ENCODE assay signal across 1 cellular context in the genomic region with DNA sequence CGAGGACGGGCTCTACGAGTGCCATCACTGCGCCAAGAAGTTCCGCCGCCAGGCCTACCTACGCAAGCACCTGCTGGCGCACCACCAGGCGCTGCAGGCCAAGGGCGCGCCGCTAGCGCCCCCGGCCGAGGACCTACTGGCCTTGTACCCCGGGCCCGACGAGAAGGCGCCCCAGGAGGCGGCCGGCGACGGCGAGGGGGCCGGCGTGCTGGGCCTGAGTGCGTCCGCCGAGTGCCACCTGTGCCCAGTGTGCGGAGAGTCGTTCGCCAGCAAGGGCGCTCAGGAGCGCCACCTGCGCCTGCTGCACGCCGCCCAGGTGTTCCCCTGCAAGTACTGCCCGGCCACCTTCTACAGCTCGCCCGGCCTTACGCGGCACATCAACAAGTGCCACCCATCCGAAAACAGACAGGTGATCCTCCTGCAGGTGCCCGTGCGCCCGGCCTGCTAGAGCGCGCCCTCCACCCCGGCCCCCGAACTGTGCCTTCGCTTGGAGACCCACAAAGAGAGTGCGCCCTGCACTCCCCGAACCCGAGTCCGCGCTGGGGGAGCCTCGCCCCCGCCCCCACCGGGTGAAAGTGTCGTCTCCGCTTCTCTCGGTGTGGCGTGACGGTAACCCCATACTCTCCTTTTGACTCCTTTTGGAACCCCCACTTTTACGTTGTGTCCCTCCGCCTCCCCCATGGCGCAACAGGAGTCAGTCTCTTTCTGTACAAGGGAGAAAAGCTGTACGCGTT.
A peak's percentile ranks its signal among the peaks of the same experiment; 100 is the strongest.
TF ChIP-seq lines count a peak whose summit lies in the region.

No MANE protein-coding gene starts in this region.

TF ChIP-seq in HEK293, 187 proteins besides CTCF, POLR2A, EP300 and RAD21 (continued from another document):
- TF ChIP-seq, protein P1, sequence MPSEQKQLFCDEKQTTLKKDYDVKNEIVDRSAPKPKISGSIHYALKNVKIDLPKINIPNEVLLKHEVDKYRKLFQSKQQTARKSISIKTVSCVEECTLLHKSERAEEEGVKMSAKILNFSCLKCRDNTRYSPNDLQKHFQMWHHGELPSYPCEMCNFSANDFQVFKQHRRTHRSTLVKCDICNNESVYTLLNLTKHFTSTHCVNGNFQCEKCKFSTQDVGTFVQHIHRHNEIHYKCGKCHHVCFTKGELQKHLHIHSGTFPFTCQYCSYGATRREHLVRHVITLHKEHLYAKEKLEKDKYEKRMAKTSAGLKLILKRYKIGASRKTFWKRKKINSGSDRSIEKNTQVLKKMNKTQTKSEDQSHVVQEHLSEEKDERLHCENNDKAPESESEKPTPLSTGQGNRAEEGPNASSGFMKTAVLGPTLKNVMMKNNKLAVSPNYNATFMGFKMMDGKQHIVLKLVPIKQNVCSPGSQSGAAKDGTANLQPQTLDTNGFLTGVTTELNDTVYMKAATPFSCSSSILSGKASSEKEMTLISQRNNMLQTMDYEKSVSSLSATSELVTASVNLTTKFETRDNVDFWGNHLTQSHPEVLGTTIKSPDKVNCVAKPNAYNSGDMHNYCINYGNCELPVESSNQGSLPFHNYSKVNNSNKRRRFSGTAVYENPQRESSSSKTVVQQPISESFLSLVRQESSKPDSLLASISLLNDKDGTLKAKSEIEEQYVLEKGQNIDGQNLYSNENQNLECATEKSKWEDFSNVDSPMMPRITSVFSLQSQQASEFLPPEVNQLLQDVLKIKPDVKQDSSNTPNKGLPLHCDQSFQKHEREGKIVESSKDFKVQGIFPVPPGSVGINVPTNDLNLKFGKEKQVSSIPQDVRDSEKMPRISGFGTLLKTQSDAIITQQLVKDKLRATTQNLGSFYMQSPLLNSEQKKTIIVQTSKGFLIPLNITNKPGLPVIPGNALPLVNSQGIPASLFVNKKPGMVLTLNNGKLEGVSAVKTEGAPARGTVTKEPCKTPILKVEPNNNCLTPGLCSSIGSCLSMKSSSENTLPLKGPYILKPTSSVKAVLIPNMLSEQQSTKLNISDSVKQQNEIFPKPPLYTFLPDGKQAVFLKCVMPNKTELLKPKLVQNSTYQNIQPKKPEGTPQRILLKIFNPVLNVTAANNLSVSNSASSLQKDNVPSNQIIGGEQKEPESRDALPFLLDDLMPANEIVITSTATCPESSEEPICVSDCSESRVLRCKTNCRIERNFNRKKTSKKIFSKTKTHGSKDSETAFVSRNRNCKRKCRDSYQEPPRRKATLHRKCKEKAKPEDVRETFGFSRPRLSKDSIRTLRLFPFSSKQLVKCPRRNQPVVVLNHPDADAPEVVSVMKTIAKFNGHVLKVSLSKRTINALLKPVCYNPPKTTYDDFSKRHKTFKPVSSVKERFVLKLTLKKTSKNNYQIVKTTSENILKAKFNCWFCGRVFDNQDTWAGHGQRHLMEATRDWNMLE (tag by site-specific recombination; conservative IDR thresholded peaks at IDR 0.05; ENCODE audit: low read depth) = no peak
- TF ChIP-seq, protein P2, sequence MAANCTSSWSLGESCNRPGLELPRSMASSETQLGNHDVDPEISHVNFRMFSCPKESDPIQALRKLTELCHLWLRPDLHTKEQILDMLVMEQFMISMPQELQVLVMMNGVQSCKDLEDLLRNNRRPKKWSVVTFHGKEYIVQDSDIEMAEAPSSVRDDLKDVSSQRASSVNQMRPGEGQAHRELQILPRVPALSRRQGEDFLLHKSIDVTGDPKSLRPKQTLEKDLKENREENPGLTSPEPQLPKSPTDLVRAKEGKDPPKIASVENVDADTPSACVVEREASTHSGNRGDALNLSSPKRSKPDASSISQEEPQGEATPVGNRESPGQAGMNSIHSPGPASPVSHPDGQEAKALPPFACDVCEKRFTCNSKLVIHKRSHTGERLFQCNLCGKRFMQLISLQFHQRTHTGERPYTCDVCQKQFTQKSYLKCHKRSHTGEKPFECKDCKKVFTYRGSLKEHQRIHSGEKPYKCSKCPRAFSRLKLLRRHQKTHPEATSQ (tag by site-specific recombination; IDR thresholded peaks at IDR 0.05) = peak; percentile 53; the same call in 1 of the 2 replicates
- TF ChIP-seq ZNF610 (tag by site-specific recombination; IDR thresholded peaks at IDR 0.05; ENCODE audit: borderline replicate concordance) = 0 out of 2 replicates have a peak, but pooled peaks have one; percentile 33
- peak; percentile 73 for TF ChIP-seq ZBTB20 (tag by site-specific recombination; IDR thresholded peaks at IDR 0.05)
- TF ChIP-seq ZNF324 (tag by site-specific recombination; IDR thresholded peaks at IDR 0.05) = 0 out of 2 replicates have a peak, but pooled peaks have one; percentile 62
- TF ChIP-seq SETDB1 (IDR thresholded peaks at IDR 0.05; ENCODE audit: insufficient read length, low read length) = no peak
- TF ChIP-seq, protein P3, sequence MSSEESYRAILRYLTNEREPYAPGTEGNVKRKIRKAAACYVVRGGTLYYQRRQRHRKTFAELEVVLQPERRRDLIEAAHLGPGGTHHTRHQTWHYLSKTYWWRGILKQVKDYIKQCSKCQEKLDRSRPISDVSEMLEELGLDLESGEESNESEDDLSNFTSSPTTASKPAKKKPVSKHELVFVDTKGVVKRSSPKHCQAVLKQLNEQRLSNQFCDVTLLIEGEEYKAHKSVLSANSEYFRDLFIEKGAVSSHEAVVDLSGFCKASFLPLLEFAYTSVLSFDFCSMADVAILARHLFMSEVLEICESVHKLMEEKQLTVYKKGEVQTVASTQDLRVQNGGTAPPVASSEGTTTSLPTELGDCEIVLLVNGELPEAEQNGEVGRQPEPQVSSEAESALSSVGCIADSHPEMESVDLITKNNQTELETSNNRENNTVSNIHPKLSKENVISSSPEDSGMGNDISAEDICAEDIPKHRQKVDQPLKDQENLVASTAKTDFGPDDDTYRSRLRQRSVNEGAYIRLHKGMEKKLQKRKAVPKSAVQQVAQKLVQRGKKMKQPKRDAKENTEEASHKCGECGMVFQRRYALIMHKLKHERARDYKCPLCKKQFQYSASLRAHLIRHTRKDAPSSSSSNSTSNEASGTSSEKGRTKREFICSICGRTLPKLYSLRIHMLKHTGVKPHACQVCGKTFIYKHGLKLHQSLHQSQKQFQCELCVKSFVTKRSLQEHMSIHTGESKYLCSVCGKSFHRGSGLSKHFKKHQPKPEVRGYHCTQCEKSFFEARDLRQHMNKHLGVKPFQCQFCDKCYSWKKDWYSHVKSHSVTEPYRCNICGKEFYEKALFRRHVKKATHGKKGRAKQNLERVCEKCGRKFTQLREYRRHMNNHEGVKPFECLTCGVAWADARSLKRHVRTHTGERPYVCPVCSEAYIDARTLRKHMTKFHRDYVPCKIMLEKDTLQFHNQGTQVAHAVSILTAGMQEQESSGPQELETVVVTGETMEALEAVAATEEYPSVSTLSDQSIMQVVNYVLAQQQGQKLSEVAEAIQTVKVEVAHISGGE (tag by site-specific recombination; conservative IDR thresholded peaks at IDR 0.05; ENCODE audit: low read depth) = 0 out of 2 replicates have a peak, but pooled peaks have one; percentile 24
- peak; percentile 97 for TF ChIP-seq ZBTB8A (tag by site-specific recombination; IDR thresholded peaks at IDR 0.05)
- peak; percentile 34; the same call in 1 of the 2 replicates for TF ChIP-seq KLF9 (tag by site-specific recombination; IDR thresholded peaks at IDR 0.05; ENCODE audit: low read depth)
- no peak for TF ChIP-seq ZNF76 (tag by site-specific recombination; IDR thresholded peaks at IDR 0.05; ENCODE audit: borderline replicate concordance, low read depth)
- peak; percentile 92 for TF ChIP-seq ZNF394 (tag by site-specific recombination; IDR thresholded peaks at IDR 0.05; ENCODE audit: borderline replicate concordance)
- 0 out of 2 replicates have a peak, but pooled peaks have one; percentile 28 for TF ChIP-seq ZXDB (tag by site-specific recombination; IDR thresholded peaks at IDR 0.05)
- TF ChIP-seq, protein P4, sequence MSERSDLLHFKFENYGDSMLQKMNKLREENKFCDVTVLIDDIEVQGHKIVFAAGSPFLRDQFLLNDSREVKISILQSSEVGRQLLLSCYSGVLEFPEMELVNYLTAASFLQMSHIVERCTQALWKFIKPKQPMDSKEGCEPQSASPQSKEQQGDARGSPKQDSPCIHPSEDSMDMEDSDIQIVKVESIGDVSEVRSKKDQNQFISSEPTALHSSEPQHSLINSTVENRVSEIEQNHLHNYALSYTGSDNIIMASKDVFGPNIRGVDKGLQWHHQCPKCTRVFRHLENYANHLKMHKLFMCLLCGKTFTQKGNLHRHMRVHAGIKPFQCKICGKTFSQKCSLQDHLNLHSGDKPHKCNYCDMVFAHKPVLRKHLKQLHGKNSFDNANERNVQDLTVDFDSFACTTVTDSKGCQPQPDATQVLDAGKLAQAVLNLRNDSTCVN (tag by site-specific recombination; optimal IDR thresholded peaks at IDR 0.05) = peak; percentile 86
- TF ChIP-seq ZSCAN30 (tag by site-specific recombination; IDR thresholded peaks at IDR 0.05) = peak; percentile 46; the same call in 1 of the 2 replicates
